1 cellular context compared by ENCODE assay signal in genomic region chr16:720507-720989, GRCh38.
TF ChIP-seq lines count a peak whose summit lies in the region.

No MANE protein-coding gene starts in this region.

TF ChIP-seq in H1, 55 proteins besides CTCF, POLR2A, EP300 and RAD21:
- TF ChIP-seq HDAC2 (IDR thresholded peaks at IDR 0.05; ENCODE audit: borderline replicate concordance in 1 of 2, low read depth in 2 of 2, low read length in 2 of 2) (0 out of 4 replicates have a peak, but pooled peaks of 1 of the 2 experiments have one; percentile 16), ASH2L (IDR thresholded peaks at IDR 0.05; ENCODE audit: low read length) (peak; percentile 28), EGR1 (IDR thresholded peaks at IDR 0.05; ENCODE audit: borderline replicate concordance, low read depth, low read length) (no peak), NANOG (IDR thresholded peaks at IDR 0.05; ENCODE audit: insufficient read depth, low read depth, low read length, poor library complexity, severe bottlenecking) (no peak), CHD2 (IDR thresholded peaks at IDR 0.05; ENCODE audit: low read length) (no peak), SAP30 (IDR thresholded peaks at IDR 0.05; ENCODE audit: insufficient read depth, insufficient replicate concordance, low read length) (peak; percentile 16)
